In the genomic region with DNA sequence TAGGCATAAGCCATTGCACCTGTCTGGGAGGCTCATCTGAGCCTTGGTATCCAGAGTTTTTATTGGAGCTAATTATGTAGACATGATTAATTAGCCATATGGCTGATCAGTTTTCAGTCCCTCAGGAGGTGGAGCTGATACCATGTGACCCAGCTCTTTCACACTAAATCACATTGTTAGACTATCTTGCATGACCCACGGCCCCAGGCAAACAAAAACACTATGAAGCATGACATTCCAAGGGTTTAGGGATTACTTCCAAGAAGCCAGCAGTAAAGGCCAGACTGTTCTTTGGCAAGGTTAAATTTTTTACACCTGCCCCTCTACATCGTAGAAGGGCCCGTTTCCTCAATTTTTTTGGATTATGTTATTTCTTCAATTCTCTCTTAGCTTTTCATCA, we compare ENCODE assay signal across 23 cellular contexts.
"Had no signal": no experiment of that assay in that cellular context is flagged by ENCODE, and none has a peak within 500 bp of the region (broad histone marks: within the 10 kb centered on the region; RNA-seq: fewer than 3 reads in every experiment).

No MANE protein-coding gene starts in this region.

- H3K27me3 Mint-ChIP-seq: activated CD8-positive, alpha-beta T cell treated with anti-CD3 and anti-CD28 coated beads for 36 hours; activated naive CD4-positive, alpha-beta T cell treated with anti-CD3 and anti-CD28 coated beads, Interleukin-2, amount 50 U/mL, for 24 hours; brain; central memory CD8-positive, alpha-beta T cell; memory B cell; naive thymus-derived CD8-positive, alpha-beta T cell had no signal

- H3K27ac ChIP-seq: adrenal gland, coronary artery, esophagus muscularis mucosa, hepatocyte, suprapubic skin, upper lobe of left lung had no signal

- H3K4me3 Mint-ChIP-seq: activated CD8-positive, alpha-beta T cell treated with anti-CD3 and anti-CD28 coated beads for 36 hours; activated naive CD4-positive, alpha-beta T cell treated with anti-CD3 and anti-CD28 coated beads, Interleukin-2, amount 50 U/mL, for 24 hours; activated T-cell treated with anti-CD3 and anti-CD28 coated beads, Interleukin-2, amount 50 U/mL, for 4 hours; brain; central memory CD8-positive, alpha-beta T cell; memory B cell; naive thymus-derived CD8-positive, alpha-beta T cell; WTC11 had no signal

- H3K9me3 Mint-ChIP-seq: activated CD8-positive, alpha-beta T cell treated with anti-CD3 and anti-CD28 coated beads for 36 hours; activated naive CD4-positive, alpha-beta T cell treated with anti-CD3 and anti-CD28 coated beads, Interleukin-2, amount 50 U/mL, for 24 hours; activated T-cell treated with anti-CD3 and anti-CD28 coated beads, Interleukin-2, amount 50 U/mL, for 4 hours; brain; central memory CD8-positive, alpha-beta T cell; memory B cell; naive thymus-derived CD8-positive, alpha-beta T cell; WTC11 had no signal

- DNase-seq: activated CD4-positive, alpha-beta T cell treated with anti-CD3 and anti-CD28 coated beads for 4 hours; activated CD8-positive, alpha-beta T cell treated with anti-CD3 and anti-CD28 coated beads for 36 hours; activated effector memory CD4-positive, alpha-beta T cell treated with anti-CD3 and anti-CD28 coated beads, Interleukin-2, amount 50 U/mL, for 16 hours; activated T-cell treated with anti-CD3 and anti-CD28 coated beads, Interleukin-2, amount 50 U/mL, for 4 hours; adrenal gland; islet precursor cell; left ventricle myocardium superior; naive thymus-derived CD8-positive, alpha-beta T cell; nucleus accumbens; posterior cingulate gyrus; right cardiac atrium; small intestine; stimulated activated naive CD8-positive, alpha-beta T cell treated with anti-CD3 and anti-CD28 coated beads, Interleukin-15, Interleukin-2, amounts not matched to agents 100 U/mL and 50 U/mL, for 24 hours; upper lobe of left lung had no signal

- ATAC-seq: activated CD8-positive, alpha-beta T cell treated with anti-CD3 and anti-CD28 coated beads for 36 hours; activated T-cell treated with anti-CD3 and anti-CD28 coated beads, Interleukin-2, amount 50 U/mL, for 4 hours; left ventricle myocardium superior; naive thymus-derived CD8-positive, alpha-beta T cell; right cardiac atrium; stimulated activated naive CD8-positive, alpha-beta T cell treated with anti-CD3 and anti-CD28 coated beads, Interleukin-15, Interleukin-2, amounts not matched to agents 100 U/mL and 50 U/mL, for 24 hours; WTC11 had no signal

- H3K9me3 ChIP-seq: adrenal gland, esophagus muscularis mucosa, suprapubic skin, upper lobe of left lung had no signal

- H3K79me2 ChIP-seq: hepatocyte had no signal

- H2AFZ ChIP-seq: hepatocyte had no signal

- H3K4me3 ChIP-seq: adrenal gland, coronary artery, esophagus muscularis mucosa, hepatocyte, suprapubic skin, upper lobe of left lung had no signal

- H3K27ac Mint-ChIP-seq: activated CD8-positive, alpha-beta T cell treated with anti-CD3 and anti-CD28 coated beads for 36 hours; activated naive CD4-positive, alpha-beta T cell treated with anti-CD3 and anti-CD28 coated beads, Interleukin-2, amount 50 U/mL, for 24 hours; memory B cell; naive thymus-derived CD8-positive, alpha-beta T cell; WTC11 had no signal

- H3K27me3 ChIP-seq: adrenal gland, esophagus muscularis mucosa, hepatocyte, suprapubic skin, upper lobe of left lung had no signal

- H3K4me2 ChIP-seq: hepatocyte had no signal
